Comparison of ENCODE assay signal across 9 cellular contexts in the genomic region with DNA sequence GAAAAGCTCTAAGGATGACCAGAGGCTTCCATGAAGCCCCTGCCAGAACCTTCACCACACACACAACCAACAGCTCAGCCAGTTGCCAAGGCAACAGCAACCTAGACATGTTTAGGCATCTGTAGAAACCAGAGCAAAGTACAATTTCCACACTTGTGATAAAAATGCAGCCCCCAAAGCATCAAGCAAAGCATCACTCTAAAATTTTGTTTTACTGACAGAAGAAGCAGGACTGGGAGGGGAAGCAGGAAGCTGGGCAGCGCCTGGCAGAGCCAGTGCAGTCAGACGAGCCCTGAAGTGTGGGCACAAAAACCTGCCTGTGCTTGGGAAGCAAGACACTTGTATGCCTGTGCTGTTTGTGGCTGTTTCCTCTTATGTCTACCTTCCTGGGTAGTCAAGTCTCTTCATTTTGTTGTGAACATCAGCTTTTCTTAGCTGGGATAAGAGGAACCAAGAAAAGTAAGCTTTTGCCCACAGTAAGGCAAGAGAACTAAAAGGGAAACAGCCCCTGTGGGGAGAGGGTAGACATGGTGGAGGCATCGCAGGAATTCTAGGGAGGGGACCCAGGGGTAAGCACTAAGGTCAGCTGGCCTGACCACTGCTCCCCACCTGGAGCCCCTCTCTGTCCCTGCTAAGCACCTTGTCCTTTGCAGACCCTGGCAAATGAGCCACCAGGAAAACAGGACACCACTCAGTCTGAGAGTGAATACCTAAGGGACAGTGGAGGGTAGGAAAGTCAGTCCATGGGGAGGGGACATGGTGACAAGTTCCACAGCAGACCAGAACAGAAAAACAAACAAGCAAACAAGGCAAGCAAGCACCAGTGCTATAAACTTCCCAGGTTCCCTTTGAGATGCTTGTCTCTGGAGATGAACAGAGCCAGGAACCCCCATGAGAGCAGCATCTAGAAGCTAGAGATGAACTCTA. TPM values are rescaled to one million over a fixed set of nuclear protein-coding genes. Genes with fewer than 3 reads are reported as not detected.
A peak's percentile ranks its signal among the peaks of the same experiment; 100 is the strongest.
DNase-seq lines count a peak whose midpoint lies in the region; ATAC-seq and TF ChIP-seq lines count a peak whose summit lies in the region.
"Had no signal": no experiment of that assay in that cellular context is flagged by ENCODE, and none has a peak within 500 bp of the region (broad histone marks: within the 10 kb centered on the region; RNA-seq: fewer than 3 reads in every experiment).

No MANE protein-coding gene starts in this region.

- peaks cover 81 to 82% of the 10 kb centered on the region in 2 donors for H3K4me1 ChIP-seq in adrenal gland (replicated peaks in 1 of 2)
- peaks cover 72% of the 10 kb centered on the region for H3K4me1 ChIP-seq in suprapubic skin

- DNase-seq in SIG-M5 treated with dmso at 0.1 percent for 504 hours (lab: John Stamatoyannopoulos, UW; ENCODE audit: unreplicated experiment) (peak; percentile 52), SIG-M5 (lab: John Stamatoyannopoulos, UW) (no peak), adrenal gland (peak in 2 of 7 donors; percentile 31 to 51), left colon (peak in 1 of 2 donors; percentile 25), suprapubic skin (ENCODE audit: low spot score in 2 of 2) (no peak), DMS79 (lab: John Stamatoyannopoulos, UW) (no peak), NCI-H1105 treated with DMSO at 0.1 percent for 48 hours (lab: John Stamatoyannopoulos, UW) (no peak)
- DNase-seq: NCI-H510A had no signal

- ATAC-seq in left colon = peak; percentile 26
- no peak for ATAC-seq in GM18511 (IDR thresholded peaks at IDR 0.05; ENCODE audit: unreplicated experiment)

- H3K27me3 ChIP-seq in adrenal gland = no peaks in the 10 kb centered on the region
- no peaks in the 10 kb centered on the region for H3K27me3 ChIP-seq in suprapubic skin

- TF ChIP-seq CTCF in adrenal gland (IDR thresholded peaks at IDR 0.05) = no peak
- TF ChIP-seq CTCF in suprapubic skin (IDR thresholded peaks at IDR 0.05) = no peak

- TF ChIP-seq POLR2A in adrenal gland (IDR thresholded peaks at IDR 0.05) (peak in 1 of 2 donors; percentile 25), suprapubic skin (IDR thresholded peaks at IDR 0.05) (no peak)

- H3K4me3 ChIP-seq in adrenal gland (peak overlapping the region in 1 of 4 donors; percentile 7), suprapubic skin (no peak overlapping the region)

- no peaks in the 10 kb centered on the region for H3K9me3 ChIP-seq in adrenal gland (replicated peaks in 1 of 3)
- H3K9me3 ChIP-seq in suprapubic skin = no peaks in the 10 kb centered on the region

- no peak for TF ChIP-seq EP300 in suprapubic skin (IDR thresholded peaks at IDR 0.05)

- H3K36me3 ChIP-seq in adrenal gland (replicated peaks in 1 of 2) (no peaks in the 10 kb centered on the region), suprapubic skin (no peaks in the 10 kb centered on the region)

- H3K27ac ChIP-seq in adrenal gland (peak overlapping the region; percentile 55 to 85 (median 79)), suprapubic skin (peak overlapping the region; percentile 51)

- intact Hi-C loops in adrenal gland (cut with DNase I) = no loop called here
- intact Hi-C loops in left colon (cut with DNase I, micrococcal nuclease) = no loop called here

- 13 to 39% (median 29%) methylated on average over 2 to 3 of the region's 3 CpGs for WGBS in adrenal gland, 4 donors
- 49% methylated on average over 3 of the region's 3 CpGs for WGBS in suprapubic skin

RNA-seq across cellular contexts. Expression of a gene that starts 13.4 kb away (rescaled TPM):
- total RNA-seq in adrenal gland (100 to 1,000 TPM in 6 of 8 donors, 10 to 100 TPM in 2; 77.9 to 186 (median 128) TPM), left colon (100 to 1,000 TPM; 191 to 219 TPM), suprapubic skin (10 to 100 TPM; 38.9 to 74.8 (median 55.3) TPM)
- polyA plus RNA-seq in adrenal gland = 100 to 1,000 TPM in 1 of 3 donors, 10 to 100 TPM in 2; 29.8 to 152 (median 36.5) TPM
